ENCODE assay signal across 12 cellular contexts in genomic region chr1:66357478-66358197, GRCh38.
DNase-seq lines count a peak whose midpoint lies in the region; ATAC-seq and TF ChIP-seq lines count a peak whose summit lies in the region.
"Had no signal": no experiment of that assay in that cellular context is flagged by ENCODE, and none has a peak within 500 bp of the region (broad histone marks: within the 10 kb centered on the region; RNA-seq: fewer than 3 reads in every experiment).

No MANE protein-coding gene starts in this region.

- H2AK5ac ChIP-seq in mesenchymal stem cell (ENCODE audit: low read length, severe bottlenecking), result no peak overlapping the region

- no peaks in the 10 kb centered on the region for H3K79me1 ChIP-seq in mesenchymal stem cell (replicated peaks; ENCODE audit: low read length, poor library complexity, severe bottlenecking)

- no peak overlapping the region for H2BK5ac ChIP-seq in mesenchymal stem cell (ENCODE audit: low read depth, low read length, poor library complexity, severe bottlenecking)

- no peak overlapping the region for H3K27ac ChIP-seq in right atrium auricular region
- no peak overlapping the region for H3K27ac ChIP-seq in mesenchymal stem cell (ENCODE audit: low read length, poor library complexity, severe bottlenecking)
- H3K27ac ChIP-seq: breast epithelium, thyroid gland had no signal

- H3K4me1 ChIP-seq in right atrium auricular region (peaks cover 0 to 61% of the 10 kb centered on the region in 2 donors), mesenchymal stem cell (ENCODE audit: control insufficient read depth, insufficient read depth, low read depth, low read length) (peaks cover 1% of the 10 kb centered on the region)

- no peak overlapping the region for H2AFZ ChIP-seq in mesenchymal stem cell (ENCODE audit: low read depth, low read length)

- 57% methylated on average over 2 of the region's 3 CpGs for WGBS in mesenchymal stem cell

- H3K4me3 ChIP-seq in right atrium auricular region, result no peak overlapping the region
- no peak overlapping the region for H3K4me3 ChIP-seq in mesenchymal stem cell (ENCODE audit: insufficient read depth in 1 of 2, low read depth in 1 of 2, low read length in 2 of 2)
- H3K4me3 ChIP-seq: breast epithelium, thyroid gland had no signal

- H3K4me1 Mint-ChIP-seq in activated naive CD4-positive, alpha-beta T cell treated with anti-CD3 and anti-CD28 coated beads for 36 hours (ENCODE audit: low read depth), result peaks cover 79% of the 10 kb centered on the region
- H3K4me1 Mint-ChIP-seq in T-helper 2 cell treated with Interferon-gamma antibody and Interleukin-4, amounts not matched to agents 5 μg/mL and 100 μg/mL, for 36 hours (ENCODE audit: low read depth), result peaks cover 38% of the 10 kb centered on the region
- H3K4me1 Mint-ChIP-seq in immature natural killer cell, result peaks cover 14 to 55% of the 10 kb centered on the region in 2 donors
- H3K4me1 Mint-ChIP-seq in stimulated activated memory B cell treated with anti-CD40 and anti-IgM and Interleukin-4, amounts not matched to agents 10 μg/mL and 1 μg/mL and 100 μg/mL, for 72 hours, result peaks cover 81% of the 10 kb centered on the region

- H4K8ac ChIP-seq in mesenchymal stem cell (ENCODE audit: low read length), result no peak overlapping the region

- H4K91ac ChIP-seq in mesenchymal stem cell (ENCODE audit: low read length), result no peak overlapping the region

- H2BK15ac ChIP-seq in mesenchymal stem cell (ENCODE audit: low read depth, poor library complexity, severe bottlenecking), result no peak overlapping the region

- no peak for DNase-seq in activated naive CD4-positive, alpha-beta T cell treated with anti-CD3 and anti-CD28 coated beads for 36 hours
- DNase-seq in activated naive CD4-positive, alpha-beta T cell treated with Interleukin-2 at 50 U/mL for 16 hours, result no peak
- no peak for DNase-seq in T-helper 2 cell treated with Interferon-gamma antibody and Interleukin-4, amounts not matched to agents 5 μg/mL and 100 μg/mL, for 36 hours (ENCODE audit: low spot score)
- peak; percentile 47 to 59 (median 52) for DNase-seq in immature natural killer cell
- no peak for DNase-seq in right atrium auricular region (ENCODE audit: low spot score)
- DNase-seq in mesenchymal stem cell, result no peak
- DNase-seq in posterior cingulate gyrus, result no peak
- DNase-seq: activated gamma-delta T cell, left colon, thyroid gland had no signal

- H3K4me2 ChIP-seq in mesenchymal stem cell (ENCODE audit: low read length, poor library complexity, severe bottlenecking), result no peak overlapping the region

- H3K27me3 ChIP-seq in right atrium auricular region, result no peaks in the 10 kb centered on the region
- no peaks in the 10 kb centered on the region for H3K27me3 ChIP-seq in mesenchymal stem cell (ENCODE audit: control insufficient read depth in 1 of 2, insufficient read depth in 1 of 2, low read length in 2 of 2)
- H3K27me3 ChIP-seq: breast epithelium, thyroid gland had no signal

- H3K4ac ChIP-seq in mesenchymal stem cell (ENCODE audit: low read depth in 1 of 2, low read length in 2 of 2), result no peak overlapping the region

- no peak overlapping the region for H3K23ac ChIP-seq in mesenchymal stem cell (ENCODE audit: low read length in 2 of 2)

- no peak overlapping the region for H2BK12ac ChIP-seq in mesenchymal stem cell (ENCODE audit: low read length in 2 of 2)

- peaks cover 53% of the 10 kb centered on the region for H3K36me3 Mint-ChIP-seq in activated naive CD4-positive, alpha-beta T cell treated with anti-CD3 and anti-CD28 coated beads for 36 hours (ENCODE audit: low read depth)
- H3K36me3 Mint-ChIP-seq in T-helper 2 cell treated with Interferon-gamma antibody and Interleukin-4, amounts not matched to agents 5 μg/mL and 100 μg/mL, for 36 hours (ENCODE audit: low read depth), result peaks cover 51% of the 10 kb centered on the region
- peaks cover 0 to 34% (median 0%) of the 10 kb centered on the region in 3 donors for H3K36me3 Mint-ChIP-seq in immature natural killer cell
- H3K36me3 Mint-ChIP-seq in stimulated activated memory B cell treated with anti-CD40 and anti-IgM and Interleukin-4, amounts not matched to agents 10 μg/mL and 1 μg/mL and 100 μg/mL, for 72 hours, result peaks cover 57% of the 10 kb centered on the region

- intact Hi-C loops in activated naive CD4-positive, alpha-beta T cell treated with anti-CD3 and anti-CD28 coated beads for 36 hours (cut with micrococcal nuclease), result loop anchor here (5.0 kb wide), 1 partner anchor 370 kb away; no protein-coding TSS in a partner anchor
- intact Hi-C loops in posterior cingulate gyrus (cut with DNase I), result no loop called here

- H3K9ac ChIP-seq in mesenchymal stem cell (ENCODE audit: low read length), result no peak overlapping the region

- no peaks in the 10 kb centered on the region for H3K9me3 Mint-ChIP-seq in activated naive CD4-positive, alpha-beta T cell treated with anti-CD3 and anti-CD28 coated beads for 36 hours
- H3K9me3 Mint-ChIP-seq in T-helper 2 cell treated with Interferon-gamma antibody and Interleukin-4, amounts not matched to agents 5 μg/mL and 100 μg/mL, for 36 hours, result no peaks in the 10 kb centered on the region
- no peaks in the 10 kb centered on the region for H3K9me3 Mint-ChIP-seq in immature natural killer cell
- H3K9me3 Mint-ChIP-seq in stimulated activated memory B cell treated with anti-CD40 and anti-IgM and Interleukin-4, amounts not matched to agents 10 μg/mL and 1 μg/mL and 100 μg/mL, for 72 hours, result no peaks in the 10 kb centered on the region

- H3K27ac Mint-ChIP-seq in activated naive CD4-positive, alpha-beta T cell treated with anti-CD3 and anti-CD28 coated beads for 36 hours, result peak overlapping the region; percentile 10
- H3K27ac Mint-ChIP-seq in T-helper 2 cell treated with Interferon-gamma antibody and Interleukin-4, amounts not matched to agents 5 μg/mL and 100 μg/mL, for 36 hours, result peak overlapping the region; percentile 2
- H3K27ac Mint-ChIP-seq in immature natural killer cell, result peak overlapping the region in 5 of 6 donors; percentile 12 to 82 (median 35)
- H3K27ac Mint-ChIP-seq in stimulated activated memory B cell treated with anti-CD40 and anti-IgM and Interleukin-4, amounts not matched to agents 10 μg/mL and 1 μg/mL and 100 μg/mL, for 72 hours, result peak overlapping the region; percentile 74

- H3K18ac ChIP-seq in mesenchymal stem cell (ENCODE audit: low read depth in 1 of 2, low read length in 2 of 2), result no peak overlapping the region

- TF ChIP-seq CTCF in right atrium auricular region (IDR thresholded peaks at IDR 0.05), result no peak

- H3K9me3 ChIP-seq in right atrium auricular region (no peaks in the 10 kb centered on the region), mesenchymal stem cell (ENCODE audit: control insufficient read depth, low read length) (no peaks in the 10 kb centered on the region)
- H3K9me3 ChIP-seq: breast epithelium, thyroid gland had no signal

- CTCF ChIA-PET in activated naive CD4-positive, alpha-beta T cell treated with anti-CD3 and anti-CD28 coated beads for 36 hours (lab: Charles Lee), result interaction anchor here (0.7 to 2.3 kb wide), 3 partner anchors 19 to 1194 kb away, joined by 4 to 12 read pairs (median 6); no protein-coding TSS in a partner anchor

- H3K36me3 ChIP-seq in right atrium auricular region, result peaks cover 14% of the 10 kb centered on the region
- H3K36me3 ChIP-seq in mesenchymal stem cell (ENCODE audit: control insufficient read depth in 1 of 2, insufficient read depth in 2 of 2, low read depth in 1 of 2, low read length in 2 of 2), result peaks cover 0 to 2% of the 10 kb centered on the region in 2 experiments
- H3K36me3 ChIP-seq: breast epithelium had no signal

- no peak overlapping the region for H2BK120ac ChIP-seq in mesenchymal stem cell (ENCODE audit: low read depth, low read length)

- no peak overlapping the region for H3K14ac ChIP-seq in mesenchymal stem cell (ENCODE audit: low read length in 2 of 2)

- ATAC-seq in stimulated activated memory B cell treated with anti-CD40 and anti-IgM and Interleukin-4, amounts not matched to agents 10 μg/mL and 1 μg/mL and 100 μg/mL, for 72 hours, result no peak
- ATAC-seq: left colon had no signal

- no peaks in the 10 kb centered on the region for H3K27me3 Mint-ChIP-seq in activated naive CD4-positive, alpha-beta T cell treated with anti-CD3 and anti-CD28 coated beads for 36 hours (ENCODE audit: low read depth)
- peaks cover 7% of the 10 kb centered on the region for H3K27me3 Mint-ChIP-seq in T-helper 2 cell treated with Interferon-gamma antibody and Interleukin-4, amounts not matched to agents 5 μg/mL and 100 μg/mL, for 36 hours (ENCODE audit: low read depth)
- peaks cover 0 to 1% (median 0%) of the 10 kb centered on the region in 3 donors for H3K27me3 Mint-ChIP-seq in immature natural killer cell (ENCODE audit: low read depth in 3 of 3)
- H3K27me3 Mint-ChIP-seq in stimulated activated memory B cell treated with anti-CD40 and anti-IgM and Interleukin-4, amounts not matched to agents 10 μg/mL and 1 μg/mL and 100 μg/mL, for 72 hours, result no peaks in the 10 kb centered on the region

- no peak overlapping the region for H3K4me3 Mint-ChIP-seq in activated naive CD4-positive, alpha-beta T cell treated with anti-CD3 and anti-CD28 coated beads for 36 hours
- H3K4me3 Mint-ChIP-seq in T-helper 2 cell treated with Interferon-gamma antibody and Interleukin-4, amounts not matched to agents 5 μg/mL and 100 μg/mL, for 36 hours, result peak overlapping the region; percentile 52
- H3K4me3 Mint-ChIP-seq in immature natural killer cell, result peak overlapping the region; percentile 25 to 70 (median 40)
- no peak overlapping the region for H3K4me3 Mint-ChIP-seq in stimulated activated memory B cell treated with anti-CD40 and anti-IgM and Interleukin-4, amounts not matched to agents 10 μg/mL and 1 μg/mL and 100 μg/mL, for 72 hours

Comparison
In these comparisons a context has a peak if more than half of its experiments do, and no peak if none do; other contexts are left out.
1. DNase-seq: peak in immature natural killer cell (3 of 3); none in activated naive CD4-positive, alpha-beta T cell treated with anti-CD3 and anti-CD28 coated beads for 36 hours (single experiment), activated naive CD4-positive, alpha-beta T cell treated with Interleukin-2 at 50 U/mL for 16 hours (single experiment), T-helper 2 cell treated with Interferon-gamma antibody and Interleukin-4, amounts not matched to agents 5 μg/mL and 100 μg/mL, for 36 hours (single experiment), right atrium auricular region (single experiment), mesenchymal stem cell (single experiment) and posterior cingulate gyrus (0 of 10).
2. H3K27ac Mint-ChIP-seq: peak in every context shown above with its lines; median percentile 74 in stimulated activated memory B cell treated with anti-CD40 and anti-IgM and Interleukin-4, amounts not matched to agents 10 μg/mL and 1 μg/mL and 100 μg/mL, for 72 hours; 35 in immature natural killer cell; 10 in activated naive CD4-positive, alpha-beta T cell treated with anti-CD3 and anti-CD28 coated beads for 36 hours; 2 in T-helper 2 cell treated with Interferon-gamma antibody and Interleukin-4, amounts not matched to agents 5 μg/mL and 100 μg/mL, for 36 hours.
3. H3K4me3 Mint-ChIP-seq: peak in T-helper 2 cell treated with Interferon-gamma antibody and Interleukin-4, amounts not matched to agents 5 μg/mL and 100 μg/mL, for 36 hours (single experiment) and immature natural killer cell (5 of 5); none in activated naive CD4-positive, alpha-beta T cell treated with anti-CD3 and anti-CD28 coated beads for 36 hours (single experiment) and stimulated activated memory B cell treated with anti-CD40 and anti-IgM and Interleukin-4, amounts not matched to agents 10 μg/mL and 1 μg/mL and 100 μg/mL, for 72 hours (single experiment).